In genomic region chr15:57875347-57875746, GRCh38 we compare ENCODE assay signal across 30 cellular contexts.
"Had no signal": no experiment of that assay in that cellular context is flagged by ENCODE, and none has a peak within 500 bp of the region (broad histone marks: within the 10 kb centered on the region; RNA-seq: fewer than 3 reads in every experiment).

No MANE protein-coding gene starts in this region.

- H3K4me1 Mint-ChIP-seq: natural killer cell; nephron; neural progenitor cell; stimulated activated memory B cell treated with anti-CD40 and anti-IgM and Interleukin-4, amounts not matched to agents 10 μg/mL and 1 μg/mL and 100 μg/mL, for 72 hours had no signal

- H3K9me3 ChIP-seq: ovary, testis, vagina had no signal

- H3K4me2 ChIP-seq: neural progenitor cell, smooth muscle cell had no signal

- ATAC-seq: natural killer cell; psoas muscle; right cardiac atrium; sciatic nerve; stimulated activated memory B cell treated with anti-CD40 and anti-IgM and Interleukin-4, amounts not matched to agents 10 μg/mL and 1 μg/mL and 100 μg/mL, for 72 hours; stimulated activated naive CD8-positive, alpha-beta T cell treated with anti-CD3 and anti-CD28 coated beads, Interleukin-15, amount 100 ng/mL, for 72 hours; stimulated activated naive CD8-positive, alpha-beta T cell treated with anti-CD3 and anti-CD28 coated beads, Interleukin-15, Interleukin-2, amounts not matched to agents 100 U/mL and 50 U/mL, for 24 hours had no signal

- H3K36me3 ChIP-seq: neural progenitor cell, ovary, spleen, suprapubic skin, tibial artery, upper lobe of left lung, vagina had no signal

- H3K9ac ChIP-seq: neural progenitor cell, parathyroid adenoma had no signal

- H2AFZ ChIP-seq: neural progenitor cell, parathyroid adenoma had no signal

- H3K4me3 Mint-ChIP-seq: natural killer cell; nephron; neural progenitor cell; stimulated activated memory B cell treated with anti-CD40 and anti-IgM and Interleukin-4, amounts not matched to agents 10 μg/mL and 1 μg/mL and 100 μg/mL, for 72 hours; stimulated activated naive CD8-positive, alpha-beta T cell treated with anti-CD3 and anti-CD28 coated beads, Interleukin-15, amount 100 ng/mL, for 72 hours had no signal

- H3K4me1 ChIP-seq: neural progenitor cell, parathyroid adenoma, psoas muscle, spleen, suprapubic skin, testis, tibial artery, upper lobe of left lung, vagina had no signal

- H3K79me2 ChIP-seq: parathyroid adenoma had no signal

- H3K27ac Mint-ChIP-seq: natural killer cell; nephron; neural progenitor cell; progenitor cell of endocrine pancreas; stimulated activated memory B cell treated with anti-CD40 and anti-IgM and Interleukin-4, amounts not matched to agents 10 μg/mL and 1 μg/mL and 100 μg/mL, for 72 hours; stimulated activated naive CD8-positive, alpha-beta T cell treated with anti-CD3 and anti-CD28 coated beads, Interleukin-15, amount 100 ng/mL, for 72 hours had no signal

- H3K36me3 Mint-ChIP-seq: stimulated activated memory B cell treated with anti-CD40 and anti-IgM and Interleukin-4, amounts not matched to agents 10 μg/mL and 1 μg/mL and 100 μg/mL, for 72 hours had no signal

- DNase-seq: natural killer cell; occipital lobe; ovary; posterior cingulate gyrus; psoas muscle; right cardiac atrium; spleen; stimulated activated CD4-positive, alpha-beta T cell treated with anti-CD3 and anti-CD28 coated beads, Interleukin-12 subunit alpha, Interleukin-12 subunit beta, amount 100 ng/mL, for 4 hours; stimulated activated CD4-positive, alpha-beta T cell treated with anti-CD3 and anti-CD28 coated beads, Interleukin-1b, Interleukin-23, amount 100 ng/mL, for 48 hours; stimulated activated CD4-positive, alpha-beta T cell treated with anti-CD3 and anti-CD28 coated beads, Interleukin-4, amount 100 ng/mL, for 1 hour; stimulated activated CD4-positive, alpha-beta T cell treated with anti-CD3 and anti-CD28 coated beads, Interleukin-4, amount 100 ng/mL, for 4 hours; stimulated activated CD8-positive, alpha-beta memory T cell treated with anti-CD3 and anti-CD28 coated beads, Interleukin-4, amount 100 ng/mL, for 48 hours; stimulated activated naive CD4-positive, alpha-beta T cell; stimulated activated naive CD8-positive, alpha-beta T cell treated with anti-CD3 and anti-CD28 coated beads, Interleukin-15, amount 100 ng/mL, for 72 hours; stimulated activated naive CD8-positive, alpha-beta T cell treated with anti-CD3 and anti-CD28 coated beads, Interleukin-15, Interleukin-2, amounts not matched to agents 100 U/mL and 50 U/mL, for 24 hours; substantia nigra; testis; tibial artery; trophoblast cell; upper lobe of left lung had no signal

- H3K27me3 ChIP-seq: neural progenitor cell, ovary, testis, upper lobe of left lung, vagina had no signal

- H3K4me3 ChIP-seq: neural progenitor cell, ovary, psoas muscle, skin epidermis, smooth muscle cell, spleen, suprapubic skin, testis, tibial artery, upper lobe of left lung, vagina had no signal

- H3K27ac ChIP-seq: neural progenitor cell, ovary, parathyroid adenoma, psoas muscle, skin epidermis, spleen, suprapubic skin, testis, tibial artery, upper lobe of left lung, vagina had no signal
